27 cellular contexts compared by ENCODE assay signal in the genomic region with DNA sequence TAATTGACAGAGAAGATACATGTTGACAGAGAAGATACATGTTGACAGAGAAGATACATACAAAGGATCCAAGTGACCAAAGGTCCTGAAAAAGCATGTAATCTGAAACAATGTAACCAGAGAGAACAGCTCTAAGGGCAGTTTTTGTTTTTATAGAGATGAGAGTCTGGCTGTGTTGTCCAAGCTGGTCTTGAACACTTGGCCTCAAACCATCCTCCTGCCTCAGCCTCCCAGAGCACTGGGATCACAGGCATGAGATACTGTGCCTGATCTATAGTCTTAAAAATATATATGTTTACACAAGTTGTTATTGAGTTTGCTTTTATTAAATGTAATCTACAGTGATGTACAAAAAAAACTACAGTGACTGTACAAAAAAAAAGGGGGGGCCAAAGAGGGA. TPM values are rescaled to one million over a fixed set of nuclear protein-coding genes. Genes with fewer than 3 reads are reported as not detected.
"Had no signal": no experiment of that assay in that cellular context is flagged by ENCODE, and none has a peak within 500 bp of the region (broad histone marks: within the 10 kb centered on the region; RNA-seq: fewer than 3 reads in every experiment).

No MANE protein-coding gene starts in this region.

- H3K27me3 Mint-ChIP-seq: activated naive CD8-positive, alpha-beta T cell treated with anti-CD3 and anti-CD28 coated beads, Interleukin-2, amount 50 U/mL, for 24 hours; brain; T-cell had no signal

- H3K9me3 Mint-ChIP-seq: activated naive CD4-positive, alpha-beta T cell treated with anti-CD3 and anti-CD28 coated beads, Interleukin-2, amount 50 U/mL, for 72 hours; activated naive CD8-positive, alpha-beta T cell treated with anti-CD3 and anti-CD28 coated beads, Interleukin-2, amount 50 U/mL, for 24 hours; brain; T-cell had no signal

- DNase-seq: activated CD4-positive, alpha-beta T cell treated with anti-CD3 and anti-CD28 coated beads for 4 hours; activated CD8-positive, alpha-beta memory T cell treated with anti-CD3 and anti-CD28 coated beads, Interleukin-2, amount 50 U/mL, for 48 hours; activated CD8-positive, alpha-beta T cell treated with anti-CD3 and anti-CD28 coated beads, Interleukin-2, amount 10 ng/mL, durations not matched to agents 7 days and 5 days; activated naive CD8-positive, alpha-beta T cell treated with anti-CD3 and anti-CD28 coated beads, Interleukin-2, amount 50 U/mL, for 24 hours; activated T-cell treated with anti-CD3 and anti-CD28 coated beads, Interleukin-2, amount 50 U/mL, for 48 hours; amniotic stem cell; Karpas-422; MM.1S; NCI-H1105; NCI-H1436; NCI-H1694 treated with DMSO at 0.1 percent for 48 hours; NCI-H2029 treated with DMSO at 0.1 percent for 48 hours; NCI-H345; NCI-H510A; NCI-H69; NK-92 treated with Interleukin-12 subunit alpha and Interleukin-12 subunit beta, amount 100 ng/mL, for 24 hours; OCI-M1; RPMI8226; T-cell had no signal

- H3K27me3 ChIP-seq: ascending aorta had no signal

- H3K9me3 ChIP-seq: ascending aorta had no signal

- H3K4me3 ChIP-seq: ascending aorta, K562, SK-N-MC had no signal

- ATAC-seq: activated CD4-positive, CD25-positive, alpha-beta regulatory T cell treated with anti-CD3 and anti-CD28 coated beads, Interleukin-2, amount 50 U/mL, for 24 hours; activated CD8-positive, alpha-beta T cell treated with anti-CD3 and anti-CD28 coated beads, Interleukin-2, amount 10 ng/mL, durations not matched to agents 7 days and 5 days; activated naive CD4-positive, alpha-beta T cell treated with anti-CD3 and anti-CD28 coated beads, Interleukin-2, amount 50 U/mL, for 72 hours; activated naive CD8-positive, alpha-beta T cell treated with anti-CD3 and anti-CD28 coated beads, Interleukin-2, amount 50 U/mL, for 24 hours; K562; Panc1; Right ventricle myocardium inferior; T-cell had no signal

- H3K27ac Mint-ChIP-seq: activated CD8-positive, alpha-beta T cell treated with anti-CD3 and anti-CD28 coated beads, Interleukin-2, amount 10 ng/mL, durations not matched to agents 7 days and 5 days; activated naive CD8-positive, alpha-beta T cell treated with anti-CD3 and anti-CD28 coated beads, Interleukin-2, amount 50 U/mL, for 24 hours had no signal

- H3K4me3 Mint-ChIP-seq: activated CD8-positive, alpha-beta T cell treated with anti-CD3 and anti-CD28 coated beads, Interleukin-2, amount 10 ng/mL, durations not matched to agents 7 days and 5 days; activated naive CD8-positive, alpha-beta T cell treated with anti-CD3 and anti-CD28 coated beads, Interleukin-2, amount 50 U/mL, for 24 hours; brain; T-cell had no signal

- H3K27ac ChIP-seq: ascending aorta, SK-N-MC had no signal

RNA-seq across cellular contexts. Expression of a gene that starts 54.6 kb away (rescaled TPM):
- total RNA-seq: activated CD8-positive, alpha-beta T cell treated with anti-CD3 and anti-CD28 coated beads, Interleukin-2, amount 10 ng/mL, durations not matched to agents 7 days and 5 days; activated naive CD4-positive, alpha-beta T cell treated with anti-CD3 and anti-CD28 coated beads, Interleukin-2, amount 50 U/mL, for 72 hours had no signal
